Comparison of ENCODE assay signal across 8 cellular contexts in genomic region chr7:75993689-75994387, GRCh38. TPM values are rescaled to one million over a fixed set of nuclear protein-coding genes. Genes with fewer than 3 reads are reported as not detected.
DNase-seq lines count a peak whose midpoint lies in the region; ATAC-seq and TF ChIP-seq lines count a peak whose summit lies in the region.

No MANE protein-coding gene starts in this region.

- H3K9me3 ChIP-seq in HUES6 (ENCODE audit: control insufficient read depth, insufficient read depth, low read depth, low read length): no peaks in the 10 kb centered on the region
- no peaks in the 10 kb centered on the region for H3K9me3 ChIP-seq in WERI-Rb-1 (ENCODE audit: severe bottlenecking)
- no peaks in the 10 kb centered on the region for H3K9me3 ChIP-seq in esophagus (ENCODE audit: control insufficient read depth in 2 of 2, insufficient read depth in 1 of 2, low read depth in 1 of 2, low read length in 1 of 2)

- H3K9me3 Mint-ChIP-seq in CD14-positive monocyte: peaks cover 0 to 7% (median 4%) of the 10 kb centered on the region in 7 donors

- H3K36me3 Mint-ChIP-seq in CD14-positive monocyte: peaks cover 29 to 36% of the 10 kb centered on the region in 2 donors

- H3K4me1 ChIP-seq in HUES6 (ENCODE audit: control insufficient read depth, insufficient read depth, low read length) (peaks cover 29% of the 10 kb centered on the region), esophagus (ENCODE audit: control insufficient read depth in 2 of 2, insufficient read depth in 2 of 2, low read length in 1 of 2) (peaks cover 0 to 17% of the 10 kb centered on the region in 2 donors), urinary bladder (ENCODE audit: insufficient read depth) (no peaks in the 10 kb centered on the region)

- whole genome bisulfite sequencing in esophagus, 2 donors: 3 to 4% methylated on average over 40 of the region's 40 CpGs
- WGBS in urinary bladder: 2% methylated on average over 40 of the region's 40 CpGs

- peak overlapping the region in 5 of 7 donors; percentile 8 to 79 (median 45) for H3K27ac Mint-ChIP-seq in CD14-positive monocyte

- H3K9ac ChIP-seq in HUES6 (ENCODE audit: low read length): peak overlapping the region; percentile 66

- peak; percentile 12 for ATAC-seq in GM19351 (IDR thresholded peaks at IDR 0.05; ENCODE audit: unreplicated experiment)

- intact Hi-C loops in CD14-positive monocyte (cut with micrococcal nuclease): loop anchor here in 1 of 2 donors (2.0 kb wide), 2 partner anchors 43 to 79 kb away; partner anchors contain the start of gene POR

- no peak for DNase-seq in CD14-positive monocyte (ENCODE audit: low spot score)
- peak; percentile 51 for DNase-seq in WERI-Rb-1
- peak; percentile 48 for DNase-seq in midbrain (lab: John Stamatoyannopoulos, UW)
- DNase-seq in NCI-H1092 treated with DMSO at 0.1 percent for 48 hours (lab: John Stamatoyannopoulos, UW): no peak

- H3K4me3 Mint-ChIP-seq in CD14-positive monocyte: peak overlapping the region; percentile 77 to 84

- H3K36me3 ChIP-seq in HUES6 (ENCODE audit: control insufficient read depth, insufficient read depth, low read length): peaks cover 8% of the 10 kb centered on the region
- no peaks in the 10 kb centered on the region; the same call in 1 of the 2 replicates for H3K36me3 ChIP-seq in WERI-Rb-1
- peaks cover 2 to 8% of the 10 kb centered on the region in 2 donors for H3K36me3 ChIP-seq in esophagus (ENCODE audit: control insufficient read depth in 2 of 2, insufficient read depth in 2 of 2, low read length in 1 of 2)
- peaks cover 2% of the 10 kb centered on the region for H3K36me3 ChIP-seq in urinary bladder (ENCODE audit: insufficient read depth)

- H3K27me3 Mint-ChIP-seq in CD14-positive monocyte (ENCODE audit: low read depth in 3 of 3): peaks cover 0 to 3% (median 0%) of the 10 kb centered on the region in 3 donors

- TF ChIP-seq CTCF in CD14-positive monocyte (IDR thresholded peaks at IDR 0.05) (no peak), WERI-Rb-1 (IDR thresholded peaks at IDR 0.05; ENCODE audit: low read depth, low read length) (no peak)

- H3K4me3 ChIP-seq in HUES6 (ENCODE audit: low read depth, low read length) (peak overlapping the region; percentile 91), WERI-Rb-1 (ENCODE audit: low read depth, low read length) (peak overlapping the region; percentile 79), esophagus (ENCODE audit: low read depth in 1 of 2, low read length in 2 of 2) (peak overlapping the region; percentile 72 to 91), urinary bladder (ENCODE audit: low read depth, low read length) (peak overlapping the region; percentile 77)

- H3K27me3 ChIP-seq in HUES6 (ENCODE audit: control insufficient read depth, insufficient read depth, low read length) (no peaks in the 10 kb centered on the region), WERI-Rb-1 (ENCODE audit: insufficient read depth, low read depth, severe bottlenecking) (no peaks in the 10 kb centered on the region), esophagus (ENCODE audit: control insufficient read depth in 1 of 2, insufficient read depth in 2 of 2, low read length in 2 of 2) (no peaks in the 10 kb centered on the region)

- H3K27ac ChIP-seq in HUES6 (ENCODE audit: low read depth, low read length): peak overlapping the region; percentile 64; the same call in 1 of the 2 replicates
- H3K27ac ChIP-seq in WERI-Rb-1: peak overlapping the region; percentile 48
- peak overlapping the region; percentile 88 to 91 for H3K27ac ChIP-seq in esophagus (ENCODE audit: low read depth in 2 of 2, low read length in 1 of 2)
- peak overlapping the region; percentile 85 for H3K27ac ChIP-seq in urinary bladder (ENCODE audit: low read depth)

- H3K4me1 Mint-ChIP-seq in CD14-positive monocyte: peaks cover 52% of the 10 kb centered on the region

RNA-seq across cellular contexts. Expression of gene TMEM120A, which starts 0.6 kb away (rescaled TPM):
- polyA plus RNA-seq in CD14-positive monocyte: 10 to 100 TPM; 65.5 to 76.1 TPM
- 10 to 100 TPM; 43.8 to 51.0 TPM for polyA plus RNA-seq in esophagus
- 17.8 TPM for total RNA-seq in urinary bladder
- 90.2 TPM for polyA plus RNA-seq in urinary bladder

RNA-seq across cellular contexts. Expression of gene STYXL1, which starts 54.0 kb away (rescaled TPM):
- polyA plus RNA-seq in CD14-positive monocyte (10 to 100 TPM; 67.2 to 79.8 TPM), esophagus (10 to 100 TPM; 38.5 to 60.5 TPM), urinary bladder (26.7 TPM)
- total RNA-seq in urinary bladder: 20.5 TPM

RNA-seq across cellular contexts. Expression of gene MDH2, which starts 54.1 kb away (rescaled TPM):
- polyA plus RNA-seq in CD14-positive monocyte (100 to 1,000 TPM; 129 to 162 TPM), esophagus (100 to 1,000 TPM in 1 of 2 donors, 10 to 100 TPM in 1; 39.3 to 144 TPM), urinary bladder (145 TPM)
- 29.6 TPM for total RNA-seq in urinary bladder

Comparison
In these comparisons a context has a peak if more than half of its experiments do, and no peak if none do; other contexts are left out.
1. DNase-seq: peak in WERI-Rb-1 (single experiment) and midbrain (single experiment); none in CD14-positive monocyte (single experiment) and NCI-H1092 treated with DMSO at 0.1 percent for 48 hours (single experiment).
2. Peak in every context shown above with its lines, with median percentiles within 50 percentile points of each other: H3K27ac ChIP-seq and H3K4me3 ChIP-seq.